In genomic region chr4:5398056-5398455, GRCh38 we compare ENCODE assay signal across 24 cellular contexts.
"Had no signal": no experiment of that assay in that cellular context is flagged by ENCODE, and none has a peak within 500 bp of the region (broad histone marks: within the 10 kb centered on the region; RNA-seq: fewer than 3 reads in every experiment).

No MANE protein-coding gene starts in this region.

- DNase-seq: dorsolateral prefrontal cortex; effector CD4-positive, alpha-beta T cell; head of caudate nucleus; kidney; mesenchymal stem cell; mucosa of descending colon; naive B cell; nucleus accumbens; stimulated activated CD4-positive, alpha-beta T cell treated with anti-CD3 and anti-CD28 coated beads, Interleukin-15, amount 100 ng/mL, for 24 hours; stimulated activated CD4-positive, alpha-beta T cell treated with anti-CD3 and anti-CD28 coated beads, Interleukin-2, amount 100 ng/mL, for 48 hours; stimulated activated naive B cell treated with anti-CD40 and anti-IgM and Interleukin-4, amounts not matched to agents 10 μg/mL and 1 μg/mL and 100 μg/mL, for 72 hours; upper lobe of left lung had no signal

- H3K27ac Mint-ChIP-seq: mesothelial cell of epicardium; naive B cell; natural killer cell treated with Interleukin-12 subunit alpha and Interleukin-12 subunit beta and Interleukin-15 and Interleukin-18, amount 100 ng/mL, for 72 hours; stimulated activated naive B cell treated with anti-CD40 and anti-IgM and Interleukin-4, amounts not matched to agents 10 μg/mL and 1 μg/mL and 100 μg/mL, for 72 hours; stimulated activated naive CD8-positive, alpha-beta T cell treated with anti-CD3 and anti-CD28 coated beads, Interleukin-15, Interleukin-2, amounts not matched to agents 100 ng/mL and 50 ng/mL, for 24 hours had no signal

- H3K27ac ChIP-seq: coronary artery, dorsolateral prefrontal cortex, prostate gland, right atrium auricular region, skin epidermis, thoracic aorta, tibial nerve, upper lobe of left lung had no signal

- H3K4me1 ChIP-seq: prostate gland, right atrium auricular region, tibial nerve, upper lobe of left lung had no signal

- H3K9me3 Mint-ChIP-seq: natural killer cell treated with Interleukin-12 subunit alpha and Interleukin-12 subunit beta and Interleukin-15 and Interleukin-18, amount 100 ng/mL, for 72 hours; stimulated activated naive CD8-positive, alpha-beta T cell treated with anti-CD3 and anti-CD28 coated beads, Interleukin-15, Interleukin-2, amounts not matched to agents 100 ng/mL and 50 ng/mL, for 24 hours had no signal

- H3K4me1 Mint-ChIP-seq: mesothelial cell of epicardium; naive B cell; neural crest cell; stimulated activated naive B cell treated with anti-CD40 and anti-IgM and Interleukin-4, amounts not matched to agents 10 μg/mL and 1 μg/mL and 100 μg/mL, for 72 hours had no signal

- ATAC-seq: left lobe of liver; mucosa of descending colon; natural killer cell treated with Interleukin-12 subunit alpha and Interleukin-12 subunit beta and Interleukin-15 and Interleukin-18, amount 100 ng/mL, for 72 hours; sciatic nerve; stimulated activated naive B cell treated with anti-CD40 and anti-IgM and Interleukin-4, amounts not matched to agents 10 μg/mL and 1 μg/mL and 100 μg/mL, for 72 hours had no signal

- H3K4me3 ChIP-seq: coronary artery, dorsolateral prefrontal cortex, mucosa of descending colon, prostate gland, right atrium auricular region, skin epidermis, thoracic aorta, tibial nerve, upper lobe of left lung had no signal

- H3K36me3 Mint-ChIP-seq: mesothelial cell of epicardium; natural killer cell treated with Interleukin-12 subunit alpha and Interleukin-12 subunit beta and Interleukin-15 and Interleukin-18, amount 100 ng/mL, for 72 hours had no signal

- H3K4me3 Mint-ChIP-seq: mesothelial cell of epicardium; naive B cell; natural killer cell treated with Interleukin-12 subunit alpha and Interleukin-12 subunit beta and Interleukin-15 and Interleukin-18, amount 100 ng/mL, for 72 hours; neural crest cell; stimulated activated naive B cell treated with anti-CD40 and anti-IgM and Interleukin-4, amounts not matched to agents 10 μg/mL and 1 μg/mL and 100 μg/mL, for 72 hours; stimulated activated naive CD8-positive, alpha-beta T cell treated with anti-CD3 and anti-CD28 coated beads, Interleukin-15, Interleukin-2, amounts not matched to agents 100 ng/mL and 50 ng/mL, for 24 hours had no signal

- H3K27me3 ChIP-seq: right atrium auricular region, tibial nerve, upper lobe of left lung had no signal

- H3K36me3 ChIP-seq: prostate gland, right atrium auricular region, thoracic aorta, upper lobe of left lung had no signal

- H3K27me3 Mint-ChIP-seq: stimulated activated naive CD8-positive, alpha-beta T cell treated with anti-CD3 and anti-CD28 coated beads, Interleukin-15, Interleukin-2, amounts not matched to agents 100 ng/mL and 50 ng/mL, for 24 hours had no signal

- H3K9me3 ChIP-seq: mucosa of descending colon, prostate gland, right atrium auricular region, upper lobe of left lung had no signal
